8 cellular contexts compared by ENCODE assay signal in genomic region chr4:2961411-2962098, GRCh38. TPM values are rescaled to one million over a fixed set of nuclear protein-coding genes. Genes with fewer than 3 reads are reported as not detected.
DNase-seq lines count a peak whose midpoint lies in the region; ATAC-seq and TF ChIP-seq lines count a peak whose summit lies in the region.

No MANE protein-coding gene starts in this region.

- BruUV-seq in PC-9 (replicated peaks; lab: Mats Ljungman, UMichigan) = no TSS peak

- H3K27me3 Mint-ChIP-seq in GM23338 (ENCODE audit: insufficient read depth, low read depth, poor library complexity) = peaks cover 16% of the 10 kb centered on the region

- H3K27ac Mint-ChIP-seq in GM23338 = no peak overlapping the region

- H3K4me1 ChIP-seq in GM23338 (ENCODE audit: insufficient read depth) (0 out of 2 replicates have a peak, but pooled peaks cover 3% of the 10 kb centered on the region), PC-9 (replicated peaks; ENCODE audit: insufficient read depth) (peaks cover 14% of the 10 kb centered on the region), parathyroid adenoma (peaks cover 6% of the 10 kb centered on the region)

- CTCF ChIA-PET in PC-9 (lab: Charles Lee) = no interaction called here

- H3K9me2 ChIP-seq in GM23338 (ENCODE audit: insufficient read depth) (0 out of 2 replicates have a peak, but pooled peaks cover under 1% of the 10 kb centered on the region), PC-9 (ENCODE audit: insufficient read depth) (no peaks in the 10 kb centered on the region)

- POLR2A ChIA-PET in PC-9 (lab: Charles Lee; ENCODE audit: unreplicated experiment) = no interaction called here

- peak overlapping the region; percentile 89 for H3K4me3 Mint-ChIP-seq in GM23338

- peaks cover 56% of the 10 kb centered on the region for H3K79me2 ChIP-seq in GM23338 (replicated peaks; ENCODE audit: insufficient read depth)
- H3K79me2 ChIP-seq in PC-9 (ENCODE audit: low read depth) = peaks cover 52% of the 10 kb centered on the region
- no peaks in the 10 kb centered on the region for H3K79me2 ChIP-seq in parathyroid adenoma

- H3K9ac ChIP-seq in parathyroid adenoma = no peak overlapping the region

- ATAC-seq in GM23338 = no peak
- ATAC-seq in HG03280 (IDR thresholded peaks at IDR 0.05; ENCODE audit: unreplicated experiment) = no peak
- ATAC-seq in GM19035 (IDR thresholded peaks at IDR 0.05; ENCODE audit: unreplicated experiment) = no peak

- peak overlapping the region; percentile 95 for H3K4me2 ChIP-seq in GM23338
- peak overlapping the region; percentile 89 for H3K4me2 ChIP-seq in PC-9
- peak overlapping the region; percentile 98 for H3K4me2 ChIP-seq in parathyroid adenoma (ENCODE audit: low read length)

- H3K36me3 Mint-ChIP-seq in GM23338 (ENCODE audit: low read depth) = peaks cover 41% of the 10 kb centered on the region

- no peak overlapping the region for H2AFZ ChIP-seq in GM23338
- no peak overlapping the region for H2AFZ ChIP-seq in PC-9
- no peak overlapping the region for H2AFZ ChIP-seq in parathyroid adenoma

- H3K9me3 ChIP-seq in PC-9 (ENCODE audit: insufficient read depth, low read depth) (no peaks in the 10 kb centered on the region), parathyroid adenoma (ENCODE audit: control insufficient read depth, low read length) (no peaks in the 10 kb centered on the region)

- H3K4me1 Mint-ChIP-seq in GM23338 = peaks cover 11% of the 10 kb centered on the region

- TF ChIP-seq CTCF in GM23338 (conservative IDR thresholded peaks at IDR 0.05; ENCODE audit: low read depth in 2 of 2) (no peak), PC-9 (conservative IDR thresholded peaks at IDR 0.05) (no peak), dorsolateral prefrontal cortex (IDR thresholded peaks at IDR 0.05 in 54 of 56, conservative IDR thresholded peaks at IDR 0.05 in 2 of 56; ENCODE audit: low read depth in 1 of 56, partially characterized antibody in 56 of 56) (no peak), parathyroid adenoma (IDR thresholded peaks at IDR 0.05) (no peak)

- intact Hi-C loops in PC-9 (cut with micrococcal nuclease; ENCODE audit: unreplicated experiment) = loop anchor here (2.0 kb wide), 1 partner anchor 75 kb away; no protein-coding TSS in a partner anchor
- intact Hi-C loops in dorsolateral prefrontal cortex (cut with DNase I) = loop anchor here (2.0 to 10.0 kb wide), 8 partner anchors 25 to 957 kb away; partner anchors contain the start of genes CFAP99 (in 2 of the 2), ZFYVE28 (in 2 of the 2), ADD1 (in 1 of the 2) and FAM193A (in 1 of the 2)

- peak overlapping the region; percentile 76 for H3K4me3 ChIP-seq in GM23338
- H3K4me3 ChIP-seq in PC-9 = peak overlapping the region; percentile 94
- peak overlapping the region in 51 of 59 donors; percentile 78 to 100 (median 95) for H3K4me3 ChIP-seq in dorsolateral prefrontal cortex
- no peak overlapping the region for H3K4me3 ChIP-seq in parathyroid adenoma (ENCODE audit: low read depth, low read length)

- DNase-seq in GM23338 (ENCODE audit: low spot score) (peak; percentile 16), PC-9 (no peak), dorsolateral prefrontal cortex (no peak), iPS-NIHi11 (ENCODE audit: low spot score) (no peak), HuH-7.5 (ENCODE audit: low spot score) (no peak)

- H3K27ac ChIP-seq in GM23338 (ENCODE audit: low read depth) (peak overlapping the region; percentile 39; the same call in 1 of the 2 replicates), PC-9 (no peak overlapping the region), dorsolateral prefrontal cortex (peak overlapping the region in 4 of 59 donors; percentile 18 to 88 (median 87)), parathyroid adenoma (no peak overlapping the region)

- H3K9me3 Mint-ChIP-seq in GM23338 = peaks cover 18% of the 10 kb centered on the region

- H3K27me3 ChIP-seq in GM23338 (ENCODE audit: insufficient read depth) = peaks cover 11% of the 10 kb centered on the region
- H3K27me3 ChIP-seq in PC-9 (ENCODE audit: insufficient read depth, low read depth) = no peaks in the 10 kb centered on the region
- H3K27me3 ChIP-seq in dorsolateral prefrontal cortex = no peaks in the 10 kb centered on the region
- no peaks in the 10 kb centered on the region for H3K27me3 ChIP-seq in parathyroid adenoma (ENCODE audit: control insufficient read depth, insufficient read depth, low read length)

- H4K20me1 ChIP-seq in GM23338 (replicated peaks; ENCODE audit: insufficient read depth) (peaks cover 7% of the 10 kb centered on the region), PC-9 (ENCODE audit: insufficient read depth) (peaks cover 43% of the 10 kb centered on the region)

- H3F3A ChIP-seq in GM23338 (replicated peaks; ENCODE audit: low read depth) = peaks cover 15% of the 10 kb centered on the region
- H3F3A ChIP-seq in PC-9 (ENCODE audit: insufficient read depth, low read depth) = peaks cover 13% of the 10 kb centered on the region; the same call in 1 of the 2 replicates

- H3K36me3 ChIP-seq in GM23338 (ENCODE audit: insufficient read depth) (peaks cover 14% of the 10 kb centered on the region), PC-9 (ENCODE audit: low read depth) (peaks cover 4% of the 10 kb centered on the region; the same call in 1 of the 2 replicates), parathyroid adenoma (ENCODE audit: control insufficient read depth, insufficient read depth, low read length) (no peaks in the 10 kb centered on the region)

TF ChIP-seq in GM23338, 12 proteins besides CTCF, POLR2A, EP300 and RAD21 (continues in another document):
- TF ChIP-seq REST (IDR thresholded peaks at IDR 0.05; ENCODE audit: unreplicated experiment) (no peak), EZH2phosphoT487 (IDR thresholded peaks at IDR 0.05; ENCODE audit: unreplicated experiment) (no peak), ETS1 (IDR thresholded peaks at IDR 0.05) (no peak), EZH2 (IDR thresholded peaks at IDR 0.05; ENCODE audit: low read depth, unreplicated experiment) (no peak)

RNA-seq across cellular contexts. Expression of gene NOP14, which starts 1.7 kb away (rescaled TPM):
- 24.2 and 29.9 TPM in 2 replicates for total RNA-seq in GM23338 (2014; rRNA removed; shearing (Covaris generic))
- 38.7 and 38.9 TPM in 2 replicates for polyA plus RNA-seq in GM23338 (2016; fragmentation: Nextera tagmentation; extraction: Ambion mirVana)
- total RNA-seq in PC-9 (2021) (30.9 and 33.6 TPM in 2 replicates), dorsolateral prefrontal cortex (10 to 100 TPM in 119 of 120 experiments, 1 to 10 TPM in 1; 9.7 to 21.7 (median 15.1) TPM)

RNA-seq across cellular contexts. Expression of gene GRK4, which starts 1.8 kb away (rescaled TPM):
- 0.82 and 1.4 TPM in 2 replicates for total RNA-seq in GM23338 (2014; rRNA removed; shearing (Covaris generic))
- polyA plus RNA-seq in GM23338 (2016; fragmentation: Nextera tagmentation; extraction: Ambion mirVana) = 1.3 and 2.4 TPM in 2 replicates
- total RNA-seq in PC-9 (2021) (3.1 and 4.4 TPM in 2 replicates), dorsolateral prefrontal cortex (10 to 100 TPM; 17.9 to 41.6 (median 30.0) TPM)
